9 cellular contexts compared by ENCODE assay signal in genomic region chr1:150696151-150696550, GRCh38. TPM values are rescaled to one million over a fixed set of nuclear protein-coding genes. Genes with fewer than 3 reads are reported as not detected.
A peak's percentile ranks its signal among the peaks of the same experiment; 100 is the strongest.
DNase-seq lines count a peak whose midpoint lies in the region; ATAC-seq and TF ChIP-seq lines count a peak whose summit lies in the region.
"Had no signal": no experiment of that assay in that cellular context is flagged by ENCODE, and none has a peak within 500 bp of the region (broad histone marks: within the 10 kb centered on the region; RNA-seq: fewer than 3 reads in every experiment).

No MANE protein-coding gene starts in this region.

- H3K9me3 Mint-ChIP-seq in endothelial cell (ENCODE audit: unreplicated experiment): no peaks in the 10 kb centered on the region

- ATAC-seq in GM21528 (IDR thresholded peaks at IDR 0.05; ENCODE audit: low FRiP score, unreplicated experiment) (no peak), HG02759 (IDR thresholded peaks at IDR 0.05; ENCODE audit: unreplicated experiment) (no peak)

- H3K36me3 Mint-ChIP-seq in endothelial cell (ENCODE audit: low read depth, unreplicated experiment): peaks cover 3% of the 10 kb centered on the region

- no peak for TF ChIP-seq POLR2A in ovary (IDR thresholded peaks at IDR 0.05)

- no peak for TF ChIP-seq EP300 in ovary (IDR thresholded peaks at IDR 0.05)

- H3K4me1 ChIP-seq in OCI-LY3 (ENCODE audit: low read length) (peaks cover 8% of the 10 kb centered on the region), ovary (ENCODE audit: insufficient read depth) (no peaks in the 10 kb centered on the region)

- peak overlapping the region; percentile 76 for H3K4me2 ChIP-seq in OCI-LY3 (ENCODE audit: low read length)

- no peak for TF ChIP-seq CTCF in OCI-LY3 (IDR thresholded peaks at IDR 0.05; ENCODE audit: low read depth, low read length)
- TF ChIP-seq CTCF in endothelial cell (IDR thresholded peaks at IDR 0.05; ENCODE audit: unreplicated experiment): no peak
- TF ChIP-seq CTCF in ovary (IDR thresholded peaks at IDR 0.05): no peak

- peak overlapping the region; percentile 64 for H3K9ac ChIP-seq in OCI-LY3 (ENCODE audit: low read length)

- no peak overlapping the region for H2AFZ ChIP-seq in OCI-LY3 (ENCODE audit: low read depth, low read length)

- H3K27ac ChIP-seq in OCI-LY3 (ENCODE audit: low read length) (no peak overlapping the region), ovary (no peak overlapping the region)

- H3K36me3 ChIP-seq in OCI-LY3 (replicated peaks; ENCODE audit: low read depth, low read length): peaks cover 13% of the 10 kb centered on the region
- no peaks in the 10 kb centered on the region for H3K36me3 ChIP-seq in ovary

- no peak for DNase-seq in endothelial cell (ENCODE audit: low spot score)
- no peak for DNase-seq in ovary
- no peak for DNase-seq in cerebellar nuclear complex (lab: John Stamatoyannopoulos, UW)
- no peak for DNase-seq in mesenteric fat pad (ENCODE audit: low spot score)
- DNase-seq: islet precursor cell had no signal

- H3K27me3 ChIP-seq in OCI-LY3 (ENCODE audit: low read depth, low read length): peaks cover 6% of the 10 kb centered on the region
- no peaks in the 10 kb centered on the region for H3K27me3 ChIP-seq in ovary

- peaks cover 3% of the 10 kb centered on the region for H3K27me3 Mint-ChIP-seq in endothelial cell (ENCODE audit: unreplicated experiment)

- H4K20me1 ChIP-seq in OCI-LY3 (ENCODE audit: insufficient read depth, low read length): no peaks in the 10 kb centered on the region

- H3K9me3 ChIP-seq in OCI-LY3 (ENCODE audit: insufficient read depth, low read length): no peaks in the 10 kb centered on the region
- H3K9me3 ChIP-seq in ovary: no peaks in the 10 kb centered on the region

- peaks cover 5% of the 10 kb centered on the region; the same call in 1 of the 2 replicates for H3K79me2 ChIP-seq in OCI-LY3 (ENCODE audit: low read length)

- intact Hi-C loops in ovary (cut with DNase I): loop anchor here in 1 of 4 donors (10.0 kb wide), 1 partner anchor 141 kb away; no protein-coding TSS in a partner anchor

- peak overlapping the region; percentile 99 for H3K4me3 Mint-ChIP-seq in endothelial cell (ENCODE audit: unreplicated experiment)

- H3K27ac Mint-ChIP-seq in endothelial cell (ENCODE audit: unreplicated experiment): peak overlapping the region; percentile 94

- H3K4me3 ChIP-seq in GM08714 (ENCODE audit: low read length) (peak overlapping the region; percentile 96; the same call in 1 of the 2 replicates), OCI-LY3 (ENCODE audit: low read length) (peak overlapping the region; percentile 82), ovary (peak overlapping the region; percentile 56)

- 15 to 28% (median 22%) methylated on average over 1 of the region's 1 CpG for WGBS in ovary, 3 donors

- H3K4me1 Mint-ChIP-seq in endothelial cell (ENCODE audit: unreplicated experiment): peaks cover 14% of the 10 kb centered on the region

RNA-seq across cellular contexts. Expression of gene GOLPH3L, which starts 0.8 kb away (rescaled TPM):
- total RNA-seq in endothelial cell (ENCODE audit: unreplicated experiment) (21.5 TPM), ovary (10 to 100 TPM; 20.0 to 43.2 (median 29.9) TPM), mesenteric fat pad (19.1 TPM)
- 10 to 100 TPM; 22.6 to 46.2 TPM for polyA plus RNA-seq in ovary

RNA-seq across cellular contexts. Expression of gene HORMAD1, which starts 24.5 kb away (rescaled TPM):
- total RNA-seq in endothelial cell (ENCODE audit: unreplicated experiment): not detected
- not detected for total RNA-seq in ovary
- under 1 TPM in 1 of 2 donors, not detected in 1; 0.10 TPM for polyA plus RNA-seq in ovary
- total RNA-seq in mesenteric fat pad: 0.29 TPM
